In the genomic region with DNA sequence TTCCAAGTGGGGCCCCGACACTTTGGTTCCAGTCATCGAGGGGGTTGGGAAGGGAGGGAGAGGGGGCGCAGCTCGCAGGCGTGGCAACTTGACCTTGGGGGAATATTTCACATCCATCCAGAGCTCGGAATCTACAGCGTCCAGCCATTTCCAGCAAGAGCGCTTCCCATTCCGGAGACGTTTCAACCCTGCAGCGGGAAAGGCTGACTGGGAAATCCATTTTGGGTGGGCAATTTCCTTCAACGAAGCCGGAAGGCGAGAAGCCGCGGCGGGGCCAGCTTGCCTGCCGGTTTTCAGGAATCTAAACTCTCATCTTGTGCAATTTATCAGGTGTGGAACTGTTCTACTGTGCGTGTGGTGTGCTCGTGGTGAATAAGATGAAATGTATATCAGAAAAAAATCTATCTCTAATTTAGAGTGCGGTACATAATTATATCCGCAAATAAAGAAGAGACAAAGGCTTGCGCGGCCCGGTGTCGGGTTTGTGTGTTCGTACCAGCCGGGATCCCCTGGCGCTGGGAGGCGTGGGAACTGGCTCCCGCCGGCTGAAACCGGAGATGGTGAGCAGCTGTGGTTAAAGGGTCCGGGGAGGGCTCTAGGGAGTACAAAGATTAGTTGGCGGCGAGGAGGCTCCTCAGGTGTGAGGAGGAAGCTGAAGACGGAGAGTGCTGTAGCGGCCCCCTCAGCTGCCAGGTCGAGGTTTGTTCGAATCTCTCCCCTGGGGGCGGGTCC, we compare ENCODE assay signal across 11 cellular contexts. TPM values are rescaled to one million over a fixed set of nuclear protein-coding genes. Genes with fewer than 3 reads are reported as not detected.
DNase-seq lines count a peak whose midpoint lies in the region; ATAC-seq, FAIRE-seq and TF ChIP-seq lines count a peak whose summit lies in the region.
"Had no signal": no experiment of that assay in that cellular context is flagged by ENCODE, and none has a peak within 500 bp of the region (broad histone marks: within the 10 kb centered on the region; RNA-seq: fewer than 3 reads in every experiment).

No MANE protein-coding gene starts in this region.

- FAIRE-seq in H54 (lab: Jason Lieb, UNC): no peak
- FAIRE-seq: A204.1 had no signal

- H3K36me3 Mint-ChIP-seq in activated T-cell treated with anti-CD3 and anti-CD28 coated beads, Interleukin-2, amount 50 U/mL, for 72 hours (ENCODE audit: insufficient read depth in 2 of 2): peaks cover 3% of the 10 kb centered on the region in 2 donors
- H3K36me3 Mint-ChIP-seq in natural killer cell treated with Interleukin-12 subunit alpha and Interleukin-12 subunit beta and Interleukin-15 and Interleukin-18, amount 100 ng/mL, for 72 hours: peaks cover 5% of the 10 kb centered on the region

- peak overlapping the region; percentile 67 to 72 for H3K4me3 Mint-ChIP-seq in activated T-cell treated with anti-CD3 and anti-CD28 coated beads, Interleukin-2, amount 50 U/mL, for 72 hours
- H3K4me3 Mint-ChIP-seq in natural killer cell treated with Interleukin-12 subunit alpha and Interleukin-12 subunit beta and Interleukin-15 and Interleukin-18, amount 100 ng/mL, for 72 hours: peak overlapping the region; percentile 73

- H3K27me3 Mint-ChIP-seq in activated T-cell treated with anti-CD3 and anti-CD28 coated beads, Interleukin-2, amount 50 U/mL, for 72 hours (ENCODE audit: low read depth): peaks cover 89% of the 10 kb centered on the region
- peaks cover 70 to 81% of the 10 kb centered on the region in 2 donors for H3K27me3 Mint-ChIP-seq in natural killer cell treated with Interleukin-12 subunit alpha and Interleukin-12 subunit beta and Interleukin-15 and Interleukin-18, amount 100 ng/mL, for 72 hours

- peaks cover 63% of the 10 kb centered on the region for H3K4me1 Mint-ChIP-seq in activated T-cell treated with anti-CD3 and anti-CD28 coated beads, Interleukin-2, amount 50 U/mL, for 72 hours (ENCODE audit: low read depth)
- peaks cover 49 to 56% of the 10 kb centered on the region in 2 donors for H3K4me1 Mint-ChIP-seq in natural killer cell treated with Interleukin-12 subunit alpha and Interleukin-12 subunit beta and Interleukin-15 and Interleukin-18, amount 100 ng/mL, for 72 hours (ENCODE audit: low read depth in 2 of 2)

- ATAC-seq in activated T-cell treated with anti-CD3 and anti-CD28 coated beads, Interleukin-2, amount 50 U/mL, for 72 hours (replicated peaks in 1 of 2): no peak
- no peak for ATAC-seq in natural killer cell treated with Interleukin-12 subunit alpha and Interleukin-12 subunit beta and Interleukin-15 and Interleukin-18, amount 100 ng/mL, for 72 hours

- peak overlapping the region; percentile 82 for H3K27ac Mint-ChIP-seq in activated T-cell treated with anti-CD3 and anti-CD28 coated beads, Interleukin-2, amount 50 U/mL, for 72 hours
- peak overlapping the region in 1 of 2 donors; percentile 15 for H3K27ac Mint-ChIP-seq in natural killer cell treated with Interleukin-12 subunit alpha and Interleukin-12 subunit beta and Interleukin-15 and Interleukin-18, amount 100 ng/mL, for 72 hours

- H3K9me3 Mint-ChIP-seq in activated T-cell treated with anti-CD3 and anti-CD28 coated beads, Interleukin-2, amount 50 U/mL, for 72 hours: no peaks in the 10 kb centered on the region
- H3K9me3 Mint-ChIP-seq in natural killer cell treated with Interleukin-12 subunit alpha and Interleukin-12 subunit beta and Interleukin-15 and Interleukin-18, amount 100 ng/mL, for 72 hours: no peaks in the 10 kb centered on the region

- DNase-seq in NCI-H1417 (lab: John Stamatoyannopoulos, UW): peak; percentile 48 to 77 (median 69)
- no peak for DNase-seq in NCI-H1417 treated with DMSO at 0.1 percent for 48 hours (lab: John Stamatoyannopoulos, UW)
- peak; percentile 34 for DNase-seq in NCI-H1092 (lab: John Stamatoyannopoulos, UW)
- DNase-seq in activated T-cell treated with anti-CD3 and anti-CD28 coated beads, Interleukin-2, amount 50 U/mL, for 72 hours: peak; percentile 15 to 19
- DNase-seq in natural killer cell treated with Interleukin-12 subunit alpha and Interleukin-12 subunit beta and Interleukin-15 and Interleukin-18, amount 100 ng/mL, for 72 hours (ENCODE audit: low spot score): no peak
- no peak for DNase-seq in globus pallidus (ENCODE audit: low spot score)
- DNase-seq in H54 (ENCODE audit: insufficient read length, low spot score): no peak
- DNase-seq in SKM-1 (lab: John Stamatoyannopoulos, UW; ENCODE audit: unreplicated experiment): no peak
- DNase-seq: activated gamma-delta T cell treated with Interleukin-2 at 50 U/mL for 16 hours, Right ventricle myocardium superior had no signal

- no peak for TF ChIP-seq POLR2A in H54 (IDR thresholded peaks at IDR 0.05; ENCODE audit: low read depth, low read length)

RNA-seq across cellular contexts. Expression of gene SLC32A1, which starts 4.8 kb away (rescaled TPM):
- total RNA-seq in activated T-cell treated with anti-CD3 and anti-CD28 coated beads, Interleukin-2, amount 50 U/mL, for 72 hours: under 1 TPM in 1 of 2 donors, not detected in 1; 0.12 TPM
- not detected for total RNA-seq in natural killer cell treated with Interleukin-12 subunit alpha and Interleukin-12 subunit beta and Interleukin-15 and Interleukin-18, amount 100 ng/mL, for 72 hours
- total RNA-seq: Right ventricle myocardium superior had no signal

RNA-seq across cellular contexts. Expression of gene ACTR5, which starts 19.2 kb away (rescaled TPM):
- 1 to 10 TPM; 8.2 to 8.7 TPM for total RNA-seq in activated T-cell treated with anti-CD3 and anti-CD28 coated beads, Interleukin-2, amount 50 U/mL, for 72 hours
- total RNA-seq in natural killer cell treated with Interleukin-12 subunit alpha and Interleukin-12 subunit beta and Interleukin-15 and Interleukin-18, amount 100 ng/mL, for 72 hours: 10 to 100 TPM in 1 of 2 donors, 1 to 10 TPM in 1; 9.6 to 13.8 TPM

Comparison
In these comparisons a context has a peak if more than half of its experiments do, and no peak if none do; other contexts are left out.
1. DNase-seq: peak in NCI-H1417 (3 of 3), NCI-H1092 (single experiment) and activated T-cell treated with anti-CD3 and anti-CD28 coated beads, Interleukin-2, amount 50 U/mL, for 72 hours (2 of 2); none in NCI-H1417 treated with DMSO at 0.1 percent for 48 hours (single experiment), natural killer cell treated with Interleukin-12 subunit alpha and Interleukin-12 subunit beta and Interleukin-15 and Interleukin-18, amount 100 ng/mL, for 72 hours (single experiment), globus pallidus (single experiment), H54 (single experiment) and SKM-1 (single experiment).